ENCODE assay signal across 1 cellular context in the genomic region with DNA sequence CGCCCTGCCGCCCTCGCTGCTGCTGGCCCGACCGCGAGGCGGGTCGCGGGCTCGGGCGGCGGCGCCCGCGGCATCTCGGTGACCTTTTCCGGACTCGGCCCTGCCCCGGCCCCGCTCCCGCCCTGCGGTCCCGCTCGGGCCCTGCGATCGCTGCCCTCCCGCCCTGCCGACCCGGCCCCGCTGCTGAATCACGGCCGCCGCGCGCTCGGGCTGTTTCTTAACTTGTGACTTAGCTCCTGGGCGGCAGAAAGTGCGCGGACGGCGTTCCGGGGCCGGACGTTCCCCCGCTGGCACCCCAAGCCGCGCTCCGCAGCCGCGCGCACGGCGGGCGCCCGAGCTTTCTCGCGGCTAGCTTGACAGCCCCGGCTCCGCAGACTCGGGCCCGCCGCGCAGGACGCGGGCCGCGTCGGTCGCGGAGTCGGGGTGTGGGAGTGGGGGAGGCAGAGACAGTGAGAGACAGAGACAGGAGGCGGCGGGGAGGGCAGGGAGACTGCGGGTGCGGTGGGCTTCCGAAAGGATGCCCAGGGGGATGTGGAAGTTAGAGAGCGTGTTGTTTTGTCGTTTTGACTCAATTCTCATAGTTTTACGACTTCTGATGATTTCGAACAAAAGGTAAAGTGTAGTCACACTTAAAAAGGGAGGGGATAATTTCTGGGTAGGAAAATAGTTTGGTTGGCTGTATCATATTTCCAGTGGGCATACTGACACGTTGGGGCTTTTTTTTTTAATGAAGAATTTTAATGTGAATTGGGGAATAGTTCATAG.
TF ChIP-seq lines count a peak whose summit lies in the region.

No MANE protein-coding gene starts in this region.

TF ChIP-seq in K562, 482 proteins besides CTCF, POLR2A, EP300 and RAD21 (continued from another document and continues in another):
- TF ChIP-seq ZBTB11 (CRISPR knock-in tag; IDR thresholded peaks at IDR 0.05) (peak in 1 of 3 experiments; percentile 80; a peak in 2 of 6 replicates), STAT6 (CRISPR knock-in tag; IDR thresholded peaks at IDR 0.05) (no peak), SMAD4 (CRISPR knock-in tag; conservative IDR thresholded peaks at IDR 0.05) (no peak), YBX1 (IDR thresholded peaks at IDR 0.05) (no peak), ZNF24 (IDR thresholded peaks at IDR 0.05) (0 out of 2 replicates have a peak, but pooled peaks have one; percentile 13), TRIM25 (IDR thresholded peaks at IDR 0.05; ENCODE audit: borderline replicate concordance) (peak; percentile 78; the same call in 1 of the 2 replicates), UBTF (IDR thresholded peaks at IDR 0.05; ENCODE audit: borderline replicate concordance in 1 of 2, low read depth in 2 of 2, low read length in 2 of 2) (peak; percentile 90 to 98), RUNX1 (IDR thresholded peaks at IDR 0.05; ENCODE audit: low read depth) (no peak), KAT8 (IDR thresholded peaks at IDR 0.05; ENCODE audit: low read depth) (no peak), HNRNPH1 (optimal IDR thresholded peaks at IDR 0.05; ENCODE audit: low read depth, low read length) (no peak), THAP7 (CRISPR knock-in tag; IDR thresholded peaks at IDR 0.05) (no peak), KAT7 (CRISPR knock-in tag; IDR thresholded peaks at IDR 0.05; ENCODE audit: borderline replicate concordance) (no peak), CCNT2 (IDR thresholded peaks at IDR 0.05; ENCODE audit: borderline replicate concordance, extremely low read depth, insufficient read length, low read depth, low read length) (peak; percentile 38), ZNF699 (CRISPR knock-in tag; IDR thresholded peaks at IDR 0.05; ENCODE audit: insufficient replicate concordance) (no peak), ZNF3 (CRISPR knock-in tag; IDR thresholded peaks at IDR 0.05) (no peak), GABPA (tag; conservative IDR thresholded peaks at IDR 0.05; ENCODE audit: low read depth) (no peak), HDAC2 (IDR thresholded peaks at IDR 0.05) (no peak), PPARD (CRISPR knock-in tag; IDR thresholded peaks at IDR 0.05) (no peak), HNRNPLL (IDR thresholded peaks at IDR 0.05; ENCODE audit: low read depth, low read length, poor library complexity, severe bottlenecking) (peak; percentile 78), NKRF (IDR thresholded peaks at IDR 0.05; ENCODE audit: borderline replicate concordance) (0 out of 2 replicates have a peak, but pooled peaks have one; percentile 33), PHB2 (IDR thresholded peaks at IDR 0.05; ENCODE audit: low read depth) (0 out of 2 replicates have a peak, but pooled peaks have one; percentile 9), ZNF316 (IDR thresholded peaks at IDR 0.05) (no peak), SIRT6 (IDR thresholded peaks at IDR 0.05; ENCODE audit: low read depth, low read length) (no peak)
- TF ChIP-seq, protein P1, sequence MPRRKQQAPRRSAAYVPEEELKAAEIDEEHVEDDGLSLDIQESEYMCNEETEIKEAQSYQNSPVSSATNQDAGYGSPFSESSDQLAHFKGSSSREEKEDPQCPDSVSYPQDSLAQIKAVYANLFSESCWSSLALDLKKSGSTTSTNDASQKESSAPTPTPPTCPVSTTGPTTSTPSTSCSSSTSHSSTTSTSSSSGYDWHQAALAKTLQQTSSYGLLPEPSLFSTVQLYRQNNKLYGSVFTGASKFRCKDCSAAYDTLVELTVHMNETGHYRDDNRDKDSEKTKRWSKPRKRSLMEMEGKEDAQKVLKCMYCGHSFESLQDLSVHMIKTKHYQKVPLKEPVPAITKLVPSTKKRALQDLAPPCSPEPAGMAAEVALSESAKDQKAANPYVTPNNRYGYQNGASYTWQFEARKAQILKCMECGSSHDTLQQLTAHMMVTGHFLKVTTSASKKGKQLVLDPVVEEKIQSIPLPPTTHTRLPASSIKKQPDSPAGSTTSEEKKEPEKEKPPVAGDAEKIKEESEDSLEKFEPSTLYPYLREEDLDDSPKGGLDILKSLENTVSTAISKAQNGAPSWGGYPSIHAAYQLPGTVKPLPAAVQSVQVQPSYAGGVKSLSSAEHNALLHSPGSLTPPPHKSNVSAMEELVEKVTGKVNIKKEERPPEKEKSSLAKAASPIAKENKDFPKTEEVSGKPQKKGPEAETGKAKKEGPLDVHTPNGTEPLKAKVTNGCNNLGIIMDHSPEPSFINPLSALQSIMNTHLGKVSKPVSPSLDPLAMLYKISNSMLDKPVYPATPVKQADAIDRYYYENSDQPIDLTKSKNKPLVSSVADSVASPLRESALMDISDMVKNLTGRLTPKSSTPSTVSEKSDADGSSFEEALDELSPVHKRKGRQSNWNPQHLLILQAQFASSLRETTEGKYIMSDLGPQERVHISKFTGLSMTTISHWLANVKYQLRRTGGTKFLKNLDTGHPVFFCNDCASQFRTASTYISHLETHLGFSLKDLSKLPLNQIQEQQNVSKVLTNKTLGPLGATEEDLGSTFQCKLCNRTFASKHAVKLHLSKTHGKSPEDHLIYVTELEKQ (CRISPR knock-in tag; IDR thresholded peaks at IDR 0.05): no peak
- TF ChIP-seq, protein P2, sequence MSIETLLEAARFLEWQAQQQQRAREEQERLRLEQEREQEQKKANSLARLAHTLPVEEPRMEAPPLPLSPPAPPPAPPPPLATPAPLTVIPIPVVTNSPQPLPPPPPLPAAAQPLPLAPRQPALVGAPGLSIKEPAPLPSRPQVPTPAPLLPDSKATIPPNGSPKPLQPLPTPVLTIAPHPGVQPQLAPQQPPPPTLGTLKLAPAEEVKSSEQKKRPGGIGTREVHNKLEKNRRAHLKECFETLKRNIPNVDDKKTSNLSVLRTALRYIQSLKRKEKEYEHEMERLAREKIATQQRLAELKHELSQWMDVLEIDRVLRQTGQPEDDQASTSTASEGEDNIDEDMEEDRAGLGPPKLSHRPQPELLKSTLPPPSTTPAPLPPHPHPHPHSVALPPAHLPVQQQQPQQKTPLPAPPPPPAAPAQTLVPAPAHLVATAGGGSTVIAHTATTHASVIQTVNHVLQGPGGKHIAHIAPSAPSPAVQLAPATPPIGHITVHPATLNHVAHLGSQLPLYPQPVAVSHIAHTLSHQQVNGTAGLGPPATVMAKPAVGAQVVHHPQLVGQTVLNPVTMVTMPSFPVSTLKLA (conservative IDR thresholded peaks at IDR 0.05): no peak
- TF ChIP-seq, protein P3, sequence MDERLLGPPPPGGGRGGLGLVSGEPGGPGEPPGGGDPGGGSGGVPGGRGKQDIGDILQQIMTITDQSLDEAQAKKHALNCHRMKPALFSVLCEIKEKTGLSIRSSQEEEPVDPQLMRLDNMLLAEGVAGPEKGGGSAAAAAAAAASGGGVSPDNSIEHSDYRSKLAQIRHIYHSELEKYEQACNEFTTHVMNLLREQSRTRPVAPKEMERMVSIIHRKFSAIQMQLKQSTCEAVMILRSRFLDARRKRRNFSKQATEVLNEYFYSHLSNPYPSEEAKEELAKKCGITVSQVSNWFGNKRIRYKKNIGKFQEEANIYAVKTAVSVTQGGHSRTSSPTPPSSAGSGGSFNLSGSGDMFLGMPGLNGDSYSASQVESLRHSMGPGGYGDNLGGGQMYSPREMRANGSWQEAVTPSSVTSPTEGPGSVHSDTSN (CRISPR knock-in tag; IDR thresholded peaks at IDR 0.05; ENCODE audit: low read depth): no peak
- TF ChIP-seq, protein P3 (tag; conservative IDR thresholded peaks at IDR 0.05; ENCODE audit: low read depth): no peak
